11 cellular contexts compared by ENCODE assay signal in the genomic region with DNA sequence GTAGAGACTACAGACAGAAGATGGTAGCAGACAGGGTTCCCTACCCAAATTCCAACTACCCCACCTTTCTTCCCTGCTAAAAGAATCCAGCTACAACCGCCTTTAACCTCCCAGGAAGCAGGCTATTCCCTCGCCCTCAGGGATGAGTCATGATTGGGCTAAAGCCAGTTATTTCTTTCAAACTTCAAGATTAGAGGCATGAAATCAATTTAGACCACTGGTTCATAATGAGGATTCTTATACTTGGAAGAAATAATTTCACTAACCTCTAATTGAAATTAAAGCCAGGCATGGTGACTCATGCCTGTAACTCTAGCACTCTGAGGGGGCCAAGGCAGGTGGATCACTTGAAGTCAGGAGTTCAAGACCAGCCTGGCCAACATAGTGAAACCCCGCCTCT. TPM values are rescaled to one million over a fixed set of nuclear protein-coding genes. Genes with fewer than 3 reads are reported as not detected.
DNase-seq lines count a peak whose midpoint lies in the region; ATAC-seq and TF ChIP-seq lines count a peak whose summit lies in the region.
"Had no signal": no experiment of that assay in that cellular context is flagged by ENCODE, and none has a peak within 500 bp of the region (broad histone marks: within the 10 kb centered on the region; RNA-seq: fewer than 3 reads in every experiment).

No MANE protein-coding gene starts in this region.

- no peaks in the 10 kb centered on the region for H3K27me3 ChIP-seq in SJSA1 (replicated peaks)

- DNase-seq in DMS53 (lab: John Stamatoyannopoulos, UW) = peak; percentile 7
- DNase-seq in DMS53 treated with DMSO at 0.1 percent for 48 hours (lab: John Stamatoyannopoulos, UW; ENCODE audit: unreplicated experiment) = no peak
- peak; percentile 53 to 61 for DNase-seq in SJSA1 (ENCODE audit: low read depth in 1 of 2, low spot score in 2 of 2)
- DNase-seq in fibroblast of mammary gland (ENCODE audit: low read depth) = peak; percentile 81
- DNase-seq in renal cortical epithelial cell (ENCODE audit: low read depth) = peak; percentile 87
- DNase-seq in NCI-H2107 treated with DMSO at 0.1 percent for 48 hours (lab: John Stamatoyannopoulos, UW; ENCODE audit: unreplicated experiment) = no peak
- DNase-seq in NCI-H146 (lab: John Stamatoyannopoulos, UW) = no peak
- DNase-seq: activated CD8-positive, alpha-beta T cell treated with anti-CD3 and anti-CD28 coated beads, Interleukin-2, amount 10 ng/mL, durations not matched to agents 7 days and 5 days; immature natural killer cell; NCI-H1436 treated with DMSO at 0.1 percent for 48 hours had no signal

- H3K9me3 ChIP-seq in SJSA1 (replicated peaks) = no peaks in the 10 kb centered on the region; the same call in 1 of the 2 replicates

- H3K4me1 ChIP-seq in SJSA1 (replicated peaks) = peaks cover 11% of the 10 kb centered on the region

- ATAC-seq in HG03439 (IDR thresholded peaks at IDR 0.05; ENCODE audit: unreplicated experiment) = no peak
- ATAC-seq: activated CD8-positive, alpha-beta T cell treated with anti-CD3 and anti-CD28 coated beads, Interleukin-2, amount 10 ng/mL, durations not matched to agents 7 days and 5 days had no signal

- no peak overlapping the region for H3K27ac ChIP-seq in SJSA1

- peaks cover 53% of the 10 kb centered on the region for H3K36me3 ChIP-seq in SJSA1

- H3K4me3 ChIP-seq in SJSA1 = no peak overlapping the region
- H3K4me3 ChIP-seq in fibroblast of mammary gland (ENCODE audit: control insufficient read depth, low read depth, low read length) = no peak overlapping the region

- no peak for TF ChIP-seq CTCF in fibroblast of mammary gland (conservative IDR thresholded peaks at IDR 0.05; ENCODE audit: control insufficient read depth, insufficient read depth, low read depth, low read length)

RNA-seq across cellular contexts. Expression of gene TRIP12, which starts 20.0 kb away (rescaled TPM):
- total RNA-seq in SJSA1 (2014; rRNA removed; shearing (Covaris generic)) = 83.1 and 139 TPM in 2 replicates
- 215 and 346 TPM in 2 replicates for total RNA-seq in renal cortical epithelial cell

RNA-seq across cellular contexts. Expression of gene FBXO36, which starts 20.5 kb away (rescaled TPM):
- total RNA-seq in SJSA1 (2014; rRNA removed; shearing (Covaris generic)) = 3.8 and 4.6 TPM in 2 replicates
- total RNA-seq in renal cortical epithelial cell = 4.2 and 8.0 TPM in 2 replicates

Comparison
In these comparisons a context has a peak if more than half of its experiments do, and no peak if none do; other contexts are left out.
1. DNase-seq: peak in DMS53 (single experiment), SJSA1 (2 of 2), fibroblast of mammary gland (single experiment) and renal cortical epithelial cell (single experiment); none in DMS53 treated with DMSO at 0.1 percent for 48 hours (single experiment), NCI-H2107 treated with DMSO at 0.1 percent for 48 hours (single experiment) and NCI-H146 (single experiment).